33 cellular contexts compared by ENCODE assay signal in genomic region chr12:85041395-85041794, GRCh38. TPM values are rescaled to one million over a fixed set of nuclear protein-coding genes. Genes with fewer than 3 reads are reported as not detected.
"Had no signal": no experiment of that assay in that cellular context is flagged by ENCODE, and none has a peak within 500 bp of the region (broad histone marks: within the 10 kb centered on the region; RNA-seq: fewer than 3 reads in every experiment).

No MANE protein-coding gene starts in this region.

- H3K4me3 ChIP-seq: ascending aorta, cardiac muscle cell had no signal

- ATAC-seq: activated CD4-positive, alpha-beta T cell treated with anti-CD3 and anti-CD28 coated beads for 36 hours; activated CD4-positive, CD25-positive, alpha-beta regulatory T cell treated with anti-CD3 and anti-CD28 coated beads, Interleukin-2, amount 50 U/mL, for 24 hours; activated CD8-positive, alpha-beta memory T cell treated with anti-CD3 and anti-CD28 coated beads, Interleukin-2, amount 10 ng/mL, durations not matched to agents 7 days and 5 days; activated CD8-positive, alpha-beta T cell treated with anti-CD3 and anti-CD28 coated beads, Interleukin-2, amount 10 ng/mL, durations not matched to agents 7 days and 5 days; activated naive CD8-positive, alpha-beta T cell treated with anti-CD3 and anti-CD28 coated beads, Interleukin-2, amount 50 U/mL, for 24 hours; WTC11 had no signal

- H3K27me3 ChIP-seq: ascending aorta, cardiac muscle cell had no signal

- H3K9me3 ChIP-seq: ascending aorta had no signal

- H3K4me1 ChIP-seq: ascending aorta had no signal

- DNase-seq: activated CD4-positive, alpha-beta memory T cell treated with anti-CD3 and anti-CD28 coated beads, Interleukin-2, amount 10 ng/mL, durations not matched to agents 7 days and 5 days; activated CD4-positive, alpha-beta T cell treated with anti-CD3 and anti-CD28 coated beads for 1 hour; activated CD4-positive, alpha-beta T cell treated with anti-CD3 and anti-CD28 coated beads for 36 hours; activated CD4-positive, alpha-beta T cell treated with anti-CD3 and anti-CD28 coated beads for 48 hours; activated CD4-positive, alpha-beta T cell treated with anti-CD3 and anti-CD28 coated beads, Interleukin-2, amount 10 ng/mL, durations not matched to agents 7 days and 5 days; activated CD4-positive, alpha-beta T cell treated with anti-CD3 and anti-CD28 coated beads, Interleukin-2, amount 50 U/mL, for 48 hours; activated CD4-positive, CD25-positive, alpha-beta regulatory T cell; activated CD8-positive, alpha-beta memory T cell treated with anti-CD3 and anti-CD28 coated beads for 24 hours; activated CD8-positive, alpha-beta memory T cell treated with anti-CD3 and anti-CD28 coated beads, Interleukin-2, amount 10 ng/mL, durations not matched to agents 7 days and 5 days; activated CD8-positive, alpha-beta memory T cell treated with anti-CD3 and anti-CD28 coated beads, Interleukin-2, amount 50 U/mL, for 48 hours; activated CD8-positive, alpha-beta T cell treated with anti-CD3 and anti-CD28 coated beads, Interleukin-2, amount 10 ng/mL, durations not matched to agents 7 days and 5 days; activated effector memory CD4-positive, alpha-beta T cell treated with Interleukin-2 at 50 U/mL for 16 hours; activated gamma-delta T cell; activated naive CD4-positive, alpha-beta T cell treated with anti-CD3 and anti-CD28 coated beads, Interleukin-2, amount 10 ng/mL, durations not matched to agents 7 days and 5 days; activated naive CD4-positive, alpha-beta T cell treated with Interleukin-2 at 50 U/mL for 16 hours; activated naive CD8-positive, alpha-beta T cell treated with anti-CD3 and anti-CD28 coated beads, Interleukin-2, amount 10 ng/mL, durations not matched to agents 7 days and 5 days; activated naive CD8-positive, alpha-beta T cell treated with anti-CD3 and anti-CD28 coated beads, Interleukin-2, amount 50 U/mL, for 24 hours; activated T-cell treated with anti-CD3 and anti-CD28 coated beads, Interleukin-2, amount 50 U/mL, for 24 hours; activated T-cell treated with anti-CD3 and anti-CD28 coated beads, Interleukin-2, amount 50 U/mL, for 48 hours; amygdala; anterior cingulate cortex; caudate nucleus; cerebellar nuclear complex; T-helper 2 cell; T-helper 9 cell; WERI-Rb-1 had no signal

- H3K27ac ChIP-seq: ascending aorta, cardiac muscle cell, WERI-Rb-1 had no signal

- H3K36me3 ChIP-seq: ascending aorta, cardiac muscle cell, WERI-Rb-1 had no signal

RNA-seq across cellular contexts. Expression of gene LRRIQ1, which starts 5.2 kb away (rescaled TPM):
- total RNA-seq: activated CD4-positive, alpha-beta memory T cell treated with anti-CD3 and anti-CD28 coated beads, Interleukin-2, amount 10 ng/mL, durations not matched to agents 7 days and 5 days; activated CD4-positive, alpha-beta T cell treated with anti-CD3 and anti-CD28 coated beads for 36 hours; activated CD4-positive, alpha-beta T cell treated with anti-CD3 and anti-CD28 coated beads, Interleukin-2, amount 10 ng/mL, durations not matched to agents 7 days and 5 days; activated CD8-positive, alpha-beta memory T cell treated with anti-CD3 and anti-CD28 coated beads, Interleukin-2, amount 10 ng/mL, durations not matched to agents 7 days and 5 days; activated CD8-positive, alpha-beta T cell treated with anti-CD3 and anti-CD28 coated beads, Interleukin-2, amount 10 ng/mL, durations not matched to agents 7 days and 5 days; activated naive CD8-positive, alpha-beta T cell treated with anti-CD3 and anti-CD28 coated beads, Interleukin-2, amount 10 ng/mL, durations not matched to agents 7 days and 5 days; activated T-helper 2 cell treated with anti-CD3 and anti-CD28 coated beads, Interferon-gamma antibody, Interleukin-2, Interleukin-4, amounts not matched to agents 10 μg/mL and 5 μg/mL and 100 μg/mL, durations not matched to agents 14 hours and 24 hours and 36 hours; ascending aorta; chondrocyte had no signal

RNA-seq across cellular contexts. Expression of gene TSPAN19, which starts 5.3 kb away (rescaled TPM):
- total RNA-seq: activated CD4-positive, alpha-beta memory T cell treated with anti-CD3 and anti-CD28 coated beads, Interleukin-2, amount 10 ng/mL, durations not matched to agents 7 days and 5 days; activated CD4-positive, alpha-beta T cell treated with anti-CD3 and anti-CD28 coated beads for 36 hours; activated CD4-positive, alpha-beta T cell treated with anti-CD3 and anti-CD28 coated beads, Interleukin-2, amount 10 ng/mL, durations not matched to agents 7 days and 5 days; activated CD8-positive, alpha-beta memory T cell treated with anti-CD3 and anti-CD28 coated beads, Interleukin-2, amount 10 ng/mL, durations not matched to agents 7 days and 5 days; activated CD8-positive, alpha-beta T cell treated with anti-CD3 and anti-CD28 coated beads, Interleukin-2, amount 10 ng/mL, durations not matched to agents 7 days and 5 days; activated naive CD8-positive, alpha-beta T cell treated with anti-CD3 and anti-CD28 coated beads, Interleukin-2, amount 10 ng/mL, durations not matched to agents 7 days and 5 days; activated T-helper 2 cell treated with anti-CD3 and anti-CD28 coated beads, Interferon-gamma antibody, Interleukin-2, Interleukin-4, amounts not matched to agents 10 μg/mL and 5 μg/mL and 100 μg/mL, durations not matched to agents 14 hours and 24 hours and 36 hours; ascending aorta; chondrocyte; WTC11 had no signal
- polyA plus RNA-seq: adipose tissue had no signal
